Comparison of ENCODE assay signal across 8 cellular contexts in the genomic region with DNA sequence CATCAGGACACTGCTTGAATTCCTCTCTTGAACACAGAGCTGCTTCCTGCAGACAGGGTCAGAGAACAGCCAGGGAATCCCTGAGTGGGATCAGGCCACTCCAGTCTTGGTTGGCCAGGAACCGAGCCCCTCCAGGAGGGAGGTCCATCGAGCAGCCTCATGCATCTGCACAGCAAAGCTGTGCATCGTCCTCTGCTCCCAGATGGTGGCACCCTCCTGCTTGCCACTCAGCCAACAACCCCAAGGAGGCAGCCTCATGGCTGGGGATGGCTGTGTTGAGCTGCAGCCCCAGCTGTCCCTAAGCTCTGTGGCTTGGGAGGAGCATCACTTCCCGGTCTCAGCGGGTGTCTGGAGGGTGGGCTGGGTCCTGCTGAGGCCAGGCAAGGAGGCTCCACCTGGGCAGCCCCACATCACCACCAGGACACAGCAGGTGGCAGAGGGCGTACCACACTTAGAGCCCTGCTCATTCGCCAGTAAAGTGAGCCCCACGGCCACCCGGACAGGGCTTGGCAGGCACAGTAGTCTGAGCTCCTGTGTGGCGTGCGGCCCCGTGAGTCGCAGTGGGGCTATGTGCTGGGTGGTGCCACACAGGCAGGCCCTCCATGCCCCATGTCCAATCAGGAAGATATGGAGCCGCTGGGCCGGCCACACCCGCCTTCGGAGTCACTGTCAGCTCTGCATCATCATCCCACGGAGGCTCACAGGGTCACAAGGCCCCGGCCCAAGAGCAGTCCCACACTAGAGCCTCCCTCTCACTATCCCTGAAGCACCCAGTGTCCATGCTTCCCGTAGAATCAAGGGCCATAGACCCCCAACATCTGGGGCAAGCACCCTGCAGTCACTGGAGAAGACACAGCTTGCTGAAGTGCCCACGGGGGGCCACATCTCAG. TPM values are rescaled to one million over a fixed set of nuclear protein-coding genes. Genes with fewer than 3 reads are reported as not detected.
DNase-seq lines count a peak whose midpoint lies in the region; ATAC-seq and TF ChIP-seq lines count a peak whose summit lies in the region.

No MANE protein-coding gene starts in this region.

- peaks cover 53% of the 10 kb centered on the region for H3K36me3 ChIP-seq in IMR-90 (ENCODE audit: control insufficient read depth, insufficient read depth, low read length)
- H3K36me3 ChIP-seq in lower lobe of right lung = peaks cover 60% of the 10 kb centered on the region

- H2AFZ ChIP-seq in IMR-90 (replicated peaks; ENCODE audit: low read length, poor library complexity) = peak overlapping the region; percentile 8

- peaks cover 90% of the 10 kb centered on the region for H4K20me1 ChIP-seq in IMR-90 (ENCODE audit: insufficient read depth, low read length)

- ATAC-seq in IMR-90 (ENCODE audit: low read depth) (peak; percentile 54), lower lobe of right lung (no peak), GM18909 (IDR thresholded peaks at IDR 0.05; ENCODE audit: poor library complexity, unreplicated experiment) (no peak), GM21390 (IDR thresholded peaks at IDR 0.05; ENCODE audit: unreplicated experiment) (no peak)

- no peaks in the 10 kb centered on the region for H3K27me3 Mint-ChIP-seq in brain

- H3K79me1 ChIP-seq in IMR-90 (ENCODE audit: low read depth in 1 of 2, low read length in 2 of 2) = peaks cover 32 to 85% of the 10 kb centered on the region in 2 experiments

- H3K27ac ChIP-seq in IMR-90 (ENCODE audit: insufficient read depth, low read length) = no peak overlapping the region
- H3K27ac ChIP-seq in lower lobe of right lung = peak overlapping the region; percentile 21

- no peak overlapping the region for H3K56ac ChIP-seq in IMR-90 (ENCODE audit: extremely low read depth, insufficient read depth, low read length)

- POLR2A ChIA-PET in IMR-90 (lab: Charles Lee; ENCODE audit: unreplicated experiment) = interaction anchor here (1.0 kb wide), 1 partner anchor 9 kb away, joined by 5 read pairs; no protein-coding TSS in a partner anchor

- H3K4ac ChIP-seq in IMR-90 (ENCODE audit: low read depth, low read length) = no peak overlapping the region; the same call in 1 of the 2 replicates

- no peaks in the 10 kb centered on the region for H3K9me3 ChIP-seq in IMR-90 (ENCODE audit: control insufficient read depth, insufficient read depth, low read length)
- H3K9me3 ChIP-seq in lower lobe of right lung = no peaks in the 10 kb centered on the region

- CTCF ChIA-PET in IMR-90 (lab: Yijun Ruan, JAX) = interaction anchor here (0.8 to 1.0 kb wide), 2 partner anchors 10 to 129 kb away, joined by 3 read pairs; no protein-coding TSS in a partner anchor

- no peak overlapping the region for H3K14ac ChIP-seq in IMR-90 (replicated peaks; ENCODE audit: low read depth, low read length)

- H3K4me2 ChIP-seq in IMR-90 (ENCODE audit: low read depth, low read length) = no peak overlapping the region

- TF ChIP-seq POLR2A in IMR-90 (IDR thresholded peaks at IDR 0.05; ENCODE audit: low read depth, low read length) = 0 out of 2 replicates have a peak, but pooled peaks have one; percentile 14

- no peaks in the 10 kb centered on the region for H3K27me3 ChIP-seq in IMR-90 (ENCODE audit: control insufficient read depth, insufficient read depth, low read length)
- H3K27me3 ChIP-seq in lower lobe of right lung (ENCODE audit: low read depth) = no peaks in the 10 kb centered on the region

- intact Hi-C loops in IMR-90 (cut with micrococcal nuclease) (no loop called here), lower lobe of right lung (cut with DNase I) (no loop called here)

- TF ChIP-seq CTCF in IMR-90 (conservative IDR thresholded peaks at IDR 0.05; ENCODE audit: low read depth, low read length) (peak; percentile 37), brain (conservative IDR thresholded peaks at IDR 0.05) (peak; percentile 26 to 27), lower lobe of right lung (IDR thresholded peaks at IDR 0.05) (no peak)

- no peaks in the 10 kb centered on the region for H3K9me3 Mint-ChIP-seq in brain

- WGBS in IMR-90 (ENCODE audit: extremely low coverage in 2 of 2, insufficient read length in 1 of 2), 2 experiments = 60% methylated on average over 2 of the region's 21 CpGs; no CpG with 5 or more reads in 1 of the 2 experiments

- dilution Hi-C loops in IMR-90 (cut with HindIII; ENCODE audit: low sequenced_read_pairs, unreplicated experiment) = no loop called here

- H4K91ac ChIP-seq in IMR-90 (ENCODE audit: insufficient read depth, low read depth, low read length) = no peak overlapping the region

- H3K4me1 Mint-ChIP-seq in brain = peaks cover 40% of the 10 kb centered on the region

- H3K9me1 ChIP-seq in IMR-90 (ENCODE audit: insufficient read depth, low read length) = peaks cover 34% of the 10 kb centered on the region

- no peak overlapping the region for H3K18ac ChIP-seq in IMR-90 (ENCODE audit: low read depth, low read length)

- no peak overlapping the region for H2BK20ac ChIP-seq in IMR-90 (ENCODE audit: low read depth, low read length)

- peaks cover 29% of the 10 kb centered on the region for H3K36me3 Mint-ChIP-seq in brain

- H2AK5ac ChIP-seq in IMR-90 (ENCODE audit: low read depth, low read length) = no peak overlapping the region

- H2BK15ac ChIP-seq in IMR-90 (ENCODE audit: low read depth, low read length) = no peak overlapping the region

- H2AK9ac ChIP-seq in IMR-90 (replicated peaks; ENCODE audit: low read depth, low read length, poor library complexity) = no peak overlapping the region

- BruUV-seq in IMR-90 (replicated peaks; lab: Mats Ljungman, UMichigan) = no TSS peak

- H2BK120ac ChIP-seq in IMR-90 (ENCODE audit: low read depth, low read length) = no peak overlapping the region

- H3K4me3 ChIP-seq in IMR-90 (ENCODE audit: insufficient read depth, low read depth, low read length) (no peak overlapping the region), lower lobe of right lung (no peak overlapping the region)

- H3K23ac ChIP-seq in IMR-90 (ENCODE audit: low read depth, low read length) = no peak overlapping the region

- peak overlapping the region in 1 of 5 experiments; percentile 63 for H3K27ac Mint-ChIP-seq in brain

- in situ Hi-C loops in IMR-90 (cut with MboI; ENCODE audit: low sequenced_read_pairs) = no loop called here

- no peak overlapping the region for H4K5ac ChIP-seq in IMR-90 (ENCODE audit: low read depth, low read length)

- no peak overlapping the region for H4K8ac ChIP-seq in IMR-90 (ENCODE audit: low read depth in 2 of 2, low read length in 2 of 2)

- no peak overlapping the region for H3K4me3 Mint-ChIP-seq in brain

- DNase-seq in EH (ENCODE audit: low read depth) (peak; percentile 86), IMR-90 (peak; percentile 55), lower lobe of right lung (no peak), NCI-H446 treated with DMSO at 0.1 percent for 48 hours (lab: John Stamatoyannopoulos, UW) (no peak), amniotic stem cell (lab: John Stamatoyannopoulos, UW) (no peak)

- no peak overlapping the region for H2BK5ac ChIP-seq in IMR-90 (ENCODE audit: low read depth, low read length, poor library complexity, severe bottlenecking)

- H3K9ac ChIP-seq in IMR-90 (ENCODE audit: low read depth, low read length) = no peak overlapping the region

- peaks cover 25% of the 10 kb centered on the region for H3K4me1 ChIP-seq in IMR-90 (ENCODE audit: control insufficient read depth, insufficient read depth, low read length)
- peaks cover 49% of the 10 kb centered on the region for H3K4me1 ChIP-seq in lower lobe of right lung

- TF ChIP-seq RAD21 in IMR-90 (IDR thresholded peaks at IDR 0.05; ENCODE audit: low read length) = no peak

TF ChIP-seq in IMR-90, 13 proteins besides CTCF, POLR2A, EP300 and RAD21:
- TF ChIP-seq NFE2L2 (IDR thresholded peaks at IDR 0.05; ENCODE audit: low read depth, low read length) = no peak
- 0 out of 2 replicates have a peak, but pooled peaks have one; percentile 7 for TF ChIP-seq SMC3 (IDR thresholded peaks at IDR 0.05; ENCODE audit: low read depth, low read length)
- no peak for TF ChIP-seq MAZ (IDR thresholded peaks at IDR 0.05; ENCODE audit: borderline replicate concordance, low read depth, low read length)
- TF ChIP-seq MAFK (IDR thresholded peaks at IDR 0.05; ENCODE audit: low read depth, low read length) = no peak
- TF ChIP-seq CEBPB (IDR thresholded peaks at IDR 0.05; ENCODE audit: low read depth, low read length) = no peak

RNA-seq across cellular contexts. Expression of gene LPCAT1, which starts 11.9 kb away (rescaled TPM):
- total RNA-seq in IMR-90 (2012; rRNA removed) (17.7 and 22.2 TPM in 2 replicates), lower lobe of right lung (475 TPM)
- polyA plus RNA-seq in IMR-90 (2012; rRNA removed) (31.5 and 33.6 TPM in 2 replicates), brain (ENCODE audit: insufficient read depth, low read depth, low replicate concordance) (81.3 TPM)
- 38.2 and 38.4 TPM in 2 replicates for polyA plus RNA-seq in IMR-90 (2012; cell fraction: cytosol; rRNA removed)
- 63.9 and 71.1 TPM in 2 replicates for polyA plus RNA-seq in IMR-90 (2012; cell fraction: nucleus; rRNA removed; ENCODE audit: low replicate concordance)

Comparison
In these comparisons a context has a peak if more than half of its experiments do, and no peak if none do; other contexts are left out.
1. DNase-seq: peak in EH (single experiment) and IMR-90 (single experiment); none in lower lobe of right lung (single experiment), NCI-H446 treated with DMSO at 0.1 percent for 48 hours (single experiment) and amniotic stem cell (single experiment).
2. RNA of gene LPCAT1, which starts 11.9 kb away (total RNA-seq): 475 TPM in lower lobe of right lung (single experiment); 17.7 to 22.2 TPM in IMR-90; every median in the first group is over 10 times any median in the second.